ENCODE assay signal across 9 cellular contexts in the genomic region with DNA sequence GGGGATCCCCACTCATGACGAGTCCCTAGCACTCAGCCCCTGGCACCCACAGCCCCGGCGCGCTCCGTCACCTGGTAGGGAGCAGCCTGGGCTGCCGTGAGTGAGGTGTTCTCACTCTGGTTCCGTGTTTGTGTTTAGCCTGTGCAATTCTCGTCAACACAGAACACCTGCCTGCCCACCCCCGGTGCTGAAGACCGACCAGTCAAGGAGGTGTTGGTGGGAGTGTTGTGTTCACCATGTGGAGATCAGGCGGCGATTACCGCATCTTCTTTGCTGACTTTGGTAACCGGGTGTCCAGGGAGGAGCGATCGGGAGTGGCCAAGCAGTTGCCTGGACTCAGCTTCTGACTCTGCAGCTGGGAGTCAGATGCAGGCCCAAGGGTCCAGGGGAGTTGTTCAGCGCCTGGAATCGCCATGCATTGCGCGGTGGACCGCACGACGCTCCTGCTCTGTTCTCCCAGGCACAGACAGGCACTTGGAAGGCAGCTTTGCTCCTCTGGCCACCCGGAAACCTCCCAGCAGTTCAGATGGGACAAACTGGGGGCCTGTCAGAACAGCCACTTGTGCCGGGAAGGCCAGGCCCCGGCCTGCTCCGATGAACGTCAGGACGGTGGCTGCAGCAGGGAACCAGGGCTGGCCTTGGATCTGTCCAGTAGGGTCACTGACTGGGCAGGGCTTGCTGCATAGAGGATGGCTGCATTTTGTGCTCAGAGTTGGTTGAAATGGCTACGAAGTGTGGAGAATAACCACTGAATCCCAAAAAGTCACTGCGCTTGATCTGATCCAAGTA. TPM values are rescaled to one million over a fixed set of nuclear protein-coding genes. Genes with fewer than 3 reads are reported as not detected.
DNase-seq lines count a peak whose midpoint lies in the region; ATAC-seq and TF ChIP-seq lines count a peak whose summit lies in the region.
"Had no signal": no experiment of that assay in that cellular context is flagged by ENCODE, and none has a peak within 500 bp of the region (broad histone marks: within the 10 kb centered on the region; RNA-seq: fewer than 3 reads in every experiment).

No MANE protein-coding gene starts in this region.

- H3K4me3 ChIP-seq in GM23248 = peak overlapping the region; percentile 88
- H3K4me3 ChIP-seq in PC-9 = peak overlapping the region; percentile 67
- H3K4me3 ChIP-seq in fibroblast of mammary gland (ENCODE audit: control insufficient read depth, low read depth, low read length) = peak overlapping the region; percentile 61
- H3K4me3 ChIP-seq in sigmoid colon = no peak overlapping the region
- peak overlapping the region in 1 of 4 donors; percentile 99 for H3K4me3 ChIP-seq in stomach

- no peaks in the 10 kb centered on the region for H3F3A ChIP-seq in GM23248 (ENCODE audit: insufficient read depth)
- H3F3A ChIP-seq in PC-9 (ENCODE audit: insufficient read depth, low read depth) = peaks cover 6% of the 10 kb centered on the region

- no peak for DNase-seq in GM23248
- DNase-seq in PC-9 = no peak
- peak; percentile 17 for DNase-seq in fibroblast of mammary gland (ENCODE audit: low read depth)
- peak; percentile 63 for DNase-seq in sigmoid colon
- no peak for DNase-seq in stimulated activated CD4-positive, alpha-beta T cell treated with anti-CD3 and anti-CD28 coated beads, Interleukin-4, amount 100 ng/mL, for 1 hour
- no peak for DNase-seq in stomach

- H3K36me3 ChIP-seq in GM23248 (ENCODE audit: low read depth) (no peaks in the 10 kb centered on the region), PC-9 (ENCODE audit: low read depth) (no peaks in the 10 kb centered on the region), sigmoid colon (peaks cover 0 to 15% (median 5%) of the 10 kb centered on the region in 4 donors), stomach (peaks cover 7 to 39% (median 25%) of the 10 kb centered on the region in 4 donors)
- H3K36me3 ChIP-seq: breast epithelium had no signal

- H3K27ac ChIP-seq in GM23248 = no peak overlapping the region
- no peak overlapping the region for H3K27ac ChIP-seq in PC-9
- no peak overlapping the region for H3K27ac ChIP-seq in sigmoid colon
- H3K27ac ChIP-seq in stomach = no peak overlapping the region

- WGBS in GM23248 (ENCODE audit: low coverage in 1 of 2, low lambda C conversion rate in 2 of 2, missing lambda C conversion rate in 2 of 2), 2 experiments = 89% methylated on average over 31 of the region's 31 CpGs
- WGBS in sigmoid colon, 2 donors = 92% methylated on average over 31 of the region's 31 CpGs
- 84 to 89% (median 86%) methylated on average over 20 to 31 of the region's 31 CpGs for WGBS in stomach, 5 donors

- in situ Hi-C loops in GM23248 (cut with MboI) = no loop called here

- H4K20me1 ChIP-seq in GM23248 (ENCODE audit: insufficient read depth) (no peaks in the 10 kb centered on the region), PC-9 (ENCODE audit: insufficient read depth) (peaks cover 21% of the 10 kb centered on the region)

- no peaks in the 10 kb centered on the region; the same call in 1 of the 2 replicates for H3K4me1 ChIP-seq in GM23248 (ENCODE audit: insufficient read depth)
- H3K4me1 ChIP-seq in PC-9 (replicated peaks; ENCODE audit: insufficient read depth) = peaks cover 19% of the 10 kb centered on the region
- peaks cover 0 to 31% (median 23%) of the 10 kb centered on the region in 4 donors for H3K4me1 ChIP-seq in sigmoid colon
- H3K4me1 ChIP-seq in stomach = peaks cover 21 to 46% (median 44%) of the 10 kb centered on the region in 4 donors

- TF ChIP-seq CTCF in PC-9 (conservative IDR thresholded peaks at IDR 0.05) (no peak), fibroblast of mammary gland (conservative IDR thresholded peaks at IDR 0.05; ENCODE audit: control insufficient read depth, insufficient read depth, low read depth, low read length) (no peak), sigmoid colon (IDR thresholded peaks at IDR 0.05) (no peak), stomach (IDR thresholded peaks at IDR 0.05) (no peak)

- H2AFZ ChIP-seq in GM23248 (no peak overlapping the region), PC-9 (no peak overlapping the region)

- intact Hi-C loops in PC-9 (cut with micrococcal nuclease; ENCODE audit: unreplicated experiment) = loop anchor here (5.0 kb wide), 1 partner anchor 201 kb away; no protein-coding TSS in a partner anchor
- intact Hi-C loops in sigmoid colon (cut with DNase I) = loop anchor here (10.0 kb wide), 1 partner anchor 144 kb away; the partner anchor contains the start of gene CEP72
- intact Hi-C loops in stomach (cut with DNase I; ENCODE audit: low total_unique reads) = no loop called here

- no peaks in the 10 kb centered on the region for H3K9me2 ChIP-seq in GM23248 (ENCODE audit: insufficient read depth)
- no peaks in the 10 kb centered on the region for H3K9me2 ChIP-seq in PC-9 (ENCODE audit: insufficient read depth)

- H3K79me2 ChIP-seq in GM23248 (ENCODE audit: insufficient read depth) (peaks cover 9% of the 10 kb centered on the region; the same call in 1 of the 2 replicates), PC-9 (ENCODE audit: low read depth) (peaks cover 23% of the 10 kb centered on the region)

- no peak overlapping the region for H3K9ac ChIP-seq in GM23248

- TF ChIP-seq EP300 in sigmoid colon (IDR thresholded peaks at IDR 0.05) (no peak), stomach (IDR thresholded peaks at IDR 0.05) (no peak)

- CTCF ChIA-PET in PC-9 (lab: Charles Lee) = interaction anchor here (0.6 kb wide), 1 partner anchor 25 kb away, joined by 12 read pairs; no protein-coding TSS in a partner anchor

- H3K9me3 ChIP-seq in GM23248 (ENCODE audit: low read depth) (no peaks in the 10 kb centered on the region), PC-9 (ENCODE audit: insufficient read depth, low read depth) (no peaks in the 10 kb centered on the region), sigmoid colon (no peaks in the 10 kb centered on the region), stomach (no peaks in the 10 kb centered on the region)
- H3K9me3 ChIP-seq: breast epithelium had no signal

- peak overlapping the region; percentile 83 for H3K4me2 ChIP-seq in GM23248 (ENCODE audit: unreplicated experiment)
- peak overlapping the region; percentile 90 for H3K4me2 ChIP-seq in PC-9

- TF ChIP-seq POLR2A in sigmoid colon (IDR thresholded peaks at IDR 0.05) (no peak), stomach (IDR thresholded peaks at IDR 0.05) (no peak)

- ATAC-seq in HG02678 (IDR thresholded peaks at IDR 0.05; ENCODE audit: unreplicated experiment) (no peak), HG03045 (IDR thresholded peaks at IDR 0.05; ENCODE audit: unreplicated experiment) (no peak)

- BruUV-seq in PC-9 (replicated peaks; lab: Mats Ljungman, UMichigan) = no TSS peak

- POLR2A ChIA-PET in PC-9 (lab: Charles Lee; ENCODE audit: unreplicated experiment) = interaction anchor here (0.6 kb wide), 1 partner anchor 200 kb away, joined by 8 read pairs; no protein-coding TSS in a partner anchor

- H3K27me3 ChIP-seq in GM23248 (replicated peaks; ENCODE audit: insufficient read depth) (peaks cover 11% of the 10 kb centered on the region), PC-9 (ENCODE audit: insufficient read depth, low read depth) (no peaks in the 10 kb centered on the region), sigmoid colon (peaks cover 15% of the 10 kb centered on the region in 3 donors), stomach (peaks cover 15 to 25% (median 15%) of the 10 kb centered on the region in 3 donors)

RNA-seq across cellular contexts. Expression of gene EXOC3, which starts 28.2 kb away (rescaled TPM):
- 32.4 and 39.9 TPM in 2 replicates for total RNA-seq in GM23248 (2014; rRNA removed; shearing (Covaris generic))
- polyA plus RNA-seq in GM23248 (2016; fragmentation: Nextera tagmentation; extraction: Ambion mirVana) (40.9 and 43.0 TPM in 2 replicates), sigmoid colon (10 to 100 TPM; 18.6 to 60.9 (median 36.1) TPM), stomach (10 to 100 TPM; 29.9 to 38.8 (median 33.6) TPM)
- total RNA-seq in PC-9 (2021) (155 and 188 TPM in 2 replicates), sigmoid colon (10 to 100 TPM; 45.7 to 68.7 (median 48.5) TPM), stomach (100 to 1,000 TPM in 1 of 5 donors, 10 to 100 TPM in 4; 52.7 to 133 (median 77.7) TPM)

RNA-seq across cellular contexts. Expression of gene SLC9A3, which starts 53.1 kb away (rescaled TPM):
- total RNA-seq in GM23248 (2014; rRNA removed; shearing (Covaris generic)) = 1.7 and 2.8 TPM in 2 replicates
- polyA plus RNA-seq in GM23248 (2016; fragmentation: Nextera tagmentation; extraction: Ambion mirVana) (1.2 and 1.5 TPM in 2 replicates), sigmoid colon (10 to 100 TPM; 12.0 to 51.3 (median 19.9) TPM), stomach (10 to 100 TPM in 1 of 3 donors, 1 to 10 TPM in 2; 2.7 to 15.7 (median 5.9) TPM)
- total RNA-seq in PC-9 (2021) (5.2 and 5.6 TPM in 2 replicates), sigmoid colon (1 to 10 TPM in 3 of 4 donors, under 1 TPM in 1; 0.83 to 2.5 (median 2.4) TPM), stomach (100 to 1,000 TPM in 2 of 5 donors, 10 to 100 TPM in 2, 1 to 10 TPM in 1; 7.8 to 142 (median 68.0) TPM)

Comparison
In these comparisons a context has a peak if more than half of its experiments do, and no peak if none do; other contexts are left out.
1. DNase-seq: peak in fibroblast of mammary gland (single experiment) and sigmoid colon (single experiment); none in GM23248 (single experiment), PC-9 (0 of 2), stimulated activated CD4-positive, alpha-beta T cell treated with anti-CD3 and anti-CD28 coated beads, Interleukin-4, amount 100 ng/mL, for 1 hour (single experiment) and stomach (single experiment).
2. H3K4me3 ChIP-seq: peak in GM23248 (single experiment), PC-9 (single experiment) and fibroblast of mammary gland (single experiment); none in sigmoid colon (0 of 4).